In the genomic region with DNA sequence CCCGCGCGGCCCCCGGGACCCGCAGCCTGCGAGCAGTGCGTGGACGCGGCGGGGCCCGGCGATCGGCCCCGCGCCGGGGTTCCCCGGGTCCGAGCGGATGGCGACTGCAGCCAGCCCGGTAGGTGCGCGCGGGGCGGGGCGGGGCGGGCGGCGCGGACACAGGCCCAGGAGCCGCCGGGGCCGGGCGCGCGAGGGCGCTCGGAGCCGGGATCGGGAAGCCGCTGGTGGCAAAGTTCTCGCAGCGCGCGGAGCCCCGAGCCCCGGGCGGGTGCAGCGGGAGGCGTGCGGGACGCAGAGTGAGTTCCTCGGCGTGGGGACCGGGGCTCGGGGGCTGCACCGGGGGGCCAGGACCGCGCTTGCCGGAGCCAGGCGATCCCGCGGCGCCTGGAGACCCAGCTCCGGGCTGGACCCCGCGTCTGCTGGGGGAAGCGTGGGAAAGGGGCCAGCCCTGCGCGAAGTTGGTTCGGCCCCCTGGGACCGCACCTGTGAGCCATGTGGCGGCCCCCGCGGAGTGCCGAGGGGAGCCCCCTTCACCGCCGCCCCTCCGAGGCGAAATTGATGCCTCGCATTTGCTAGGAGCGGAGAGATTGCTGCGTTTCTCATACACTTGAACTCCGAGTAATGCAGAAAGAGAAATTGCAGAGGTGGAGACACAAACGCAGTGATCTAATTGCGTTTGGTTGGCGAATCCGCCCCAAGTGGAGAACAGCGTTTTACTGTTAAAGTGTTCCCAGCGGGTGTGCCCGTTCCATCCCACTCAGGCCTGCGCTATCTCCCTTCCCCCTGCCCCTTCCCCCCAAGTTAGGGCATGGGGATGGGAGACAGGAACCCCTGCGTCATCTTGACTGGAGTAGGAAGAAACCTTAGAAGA, we compare ENCODE assay signal across 8 cellular contexts.
DNase-seq lines count a peak whose midpoint lies in the region; ATAC-seq and TF ChIP-seq lines count a peak whose summit lies in the region.

No MANE protein-coding gene starts in this region.

- ATAC-seq in HG03439 (IDR thresholded peaks at IDR 0.05; ENCODE audit: unreplicated experiment), result no peak
- ATAC-seq in GM21529 (IDR thresholded peaks at IDR 0.05; ENCODE audit: unreplicated experiment), result no peak
- ATAC-seq in GM18909 (IDR thresholded peaks at IDR 0.05; ENCODE audit: poor library complexity, unreplicated experiment), result no peak

- peaks cover 67% of the 10 kb centered on the region for H3K4me1 Mint-ChIP-seq in nephron progenitor cell

- DNase-seq in COLO668 (lab: John Stamatoyannopoulos, UW; ENCODE audit: unreplicated experiment) (peak; percentile 57), HK-2 (ENCODE audit: unreplicated experiment) (peak; percentile 47), foreskin melanocyte (peak; percentile 32), nephron progenitor cell (peak; percentile 59)
- DNase-seq in activated T-cell treated with anti-CD3 and anti-CD28 coated beads, Interleukin-2, amount 50 U/mL, for 48 hours, result peak; percentile 23 to 40

- no peaks in the 10 kb centered on the region for H3K36me3 Mint-ChIP-seq in nephron progenitor cell (ENCODE audit: low read depth)

- H3K27ac Mint-ChIP-seq in nephron progenitor cell, result peak overlapping the region; percentile 83

- peak overlapping the region; percentile 90 for H3K4me3 Mint-ChIP-seq in nephron progenitor cell

- H3K9me3 Mint-ChIP-seq in nephron progenitor cell, result no peaks in the 10 kb centered on the region

- TF ChIP-seq CTCF in nephron progenitor cell (IDR thresholded peaks at IDR 0.05), result no peak

- H3K27me3 Mint-ChIP-seq in nephron progenitor cell (ENCODE audit: low read depth, poor library complexity), result peaks cover 12% of the 10 kb centered on the region
